Comparison of ENCODE assay signal across 18 cellular contexts in the genomic region with DNA sequence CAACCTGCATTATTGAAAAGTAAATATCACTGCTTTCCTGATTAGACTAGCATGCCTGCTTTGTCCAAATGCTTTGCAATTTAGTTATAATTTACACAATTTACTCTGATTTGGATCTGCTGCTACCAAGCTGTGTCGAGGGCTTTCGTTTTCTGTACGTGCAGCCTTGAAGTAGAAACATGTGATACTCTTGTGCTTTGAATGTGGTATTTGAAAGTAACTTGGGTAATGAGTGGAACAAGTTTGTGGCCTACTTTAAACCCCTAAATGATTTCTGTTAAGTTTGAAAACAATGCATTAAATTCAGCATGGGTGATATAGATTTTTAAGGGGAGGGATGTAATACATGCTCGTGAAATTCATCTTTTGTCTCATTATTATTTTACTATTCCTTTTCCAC.
DNase-seq lines count a peak whose midpoint lies in the region; ATAC-seq and TF ChIP-seq lines count a peak whose summit lies in the region.
"Had no signal": no experiment of that assay in that cellular context is flagged by ENCODE, and none has a peak within 500 bp of the region (broad histone marks: within the 10 kb centered on the region; RNA-seq: fewer than 3 reads in every experiment).

No MANE protein-coding gene starts in this region.

- TF ChIP-seq POLR2A in transverse colon (IDR thresholded peaks at IDR 0.05) = no peak

- no peak overlapping the region for H3K4me3 Mint-ChIP-seq in activated T-cell treated with anti-CD3 and anti-CD28 coated beads, Interleukin-2, amount 50 U/mL, for 24 hours
- H3K4me3 Mint-ChIP-seq: stimulated activated naive B cell treated with anti-CD40 and anti-IgM and Interleukin-4, amounts not matched to agents 10 μg/mL and 1 μg/mL and 100 μg/mL, for 72 hours; T-cell had no signal

- peaks cover 11% of the 10 kb centered on the region for H3K4me1 ChIP-seq in OCI-LY3 (ENCODE audit: low read length)
- H3K4me1 ChIP-seq in skeletal muscle satellite cell (ENCODE audit: control insufficient read depth, insufficient read depth, low read length) = peaks cover 4% of the 10 kb centered on the region
- H3K4me1 ChIP-seq in transverse colon = no peaks in the 10 kb centered on the region
- H3K4me1 ChIP-seq: BE2C had no signal

- no peaks in the 10 kb centered on the region for H3K27me3 ChIP-seq in OCI-LY3 (ENCODE audit: low read depth, low read length)
- H3K27me3 ChIP-seq in skeletal muscle satellite cell (ENCODE audit: control insufficient read depth, insufficient read depth, low read length) = no peaks in the 10 kb centered on the region
- H3K27me3 ChIP-seq in transverse colon = no peaks in the 10 kb centered on the region
- H3K27me3 ChIP-seq: BE2C, hepatocyte had no signal

- 0 out of 2 replicates have a peak overlapping the region, but pooled peaks have one; percentile 13 for H3K4me3 ChIP-seq in OCI-LY3 (ENCODE audit: low read length)
- peak overlapping the region; percentile 37 for H3K4me3 ChIP-seq in skeletal muscle satellite cell (ENCODE audit: low read length)
- H3K4me3 ChIP-seq in transverse colon = no peak overlapping the region
- H3K4me3 ChIP-seq: hepatocyte had no signal

- 80 to 81% methylated on average over 1 to 4 of the region's 4 CpGs for WGBS in transverse colon (ENCODE audit: low coverage in 1 of 2), 2 donors

- no peak overlapping the region for H3K27ac Mint-ChIP-seq in activated T-cell treated with anti-CD3 and anti-CD28 coated beads, Interleukin-2, amount 50 U/mL, for 24 hours
- H3K27ac Mint-ChIP-seq: stimulated activated naive B cell treated with anti-CD40 and anti-IgM and Interleukin-4, amounts not matched to agents 10 μg/mL and 1 μg/mL and 100 μg/mL, for 72 hours; T-cell had no signal

- in situ Hi-C loops in transverse colon (cut with MboI; ENCODE audit: low pct_ligation_motif_present in 1 of 4, low pct_unique_long_range_greater_than_20kb in 1 of 4, low sequenced_read_pairs in 3 of 4) = no loop called here

- no peaks in the 10 kb centered on the region for H3K79me2 ChIP-seq in OCI-LY3 (ENCODE audit: low read length)
- H3K79me2 ChIP-seq: hepatocyte had no signal

- no peaks in the 10 kb centered on the region for H3K27me3 Mint-ChIP-seq in activated T-cell treated with anti-CD3 and anti-CD28 coated beads, Interleukin-2, amount 50 U/mL, for 24 hours
- H3K27me3 Mint-ChIP-seq: stimulated activated naive B cell treated with anti-CD40 and anti-IgM and Interleukin-4, amounts not matched to agents 10 μg/mL and 1 μg/mL and 100 μg/mL, for 72 hours; T-cell had no signal

- H3K4me2 ChIP-seq in OCI-LY3 (ENCODE audit: low read length) (peak overlapping the region; percentile 45), skeletal muscle satellite cell (ENCODE audit: low read length) (peak overlapping the region; percentile 69)
- H3K4me2 ChIP-seq: hepatocyte had no signal

- no peaks in the 10 kb centered on the region for H4K20me1 ChIP-seq in OCI-LY3 (ENCODE audit: insufficient read depth, low read length)

- no peaks in the 10 kb centered on the region for H3K4me1 Mint-ChIP-seq in activated T-cell treated with anti-CD3 and anti-CD28 coated beads, Interleukin-2, amount 50 U/mL, for 24 hours (ENCODE audit: low read depth)
- H3K4me1 Mint-ChIP-seq: stimulated activated naive B cell treated with anti-CD40 and anti-IgM and Interleukin-4, amounts not matched to agents 10 μg/mL and 1 μg/mL and 100 μg/mL, for 72 hours; T-cell had no signal

- no peak for DNase-seq in transverse colon
- no peak for DNase-seq in activated T-cell treated with anti-CD3 and anti-CD28 coated beads, Interleukin-2, amount 50 U/mL, for 24 hours
- DNase-seq in cerebellar cortex (ENCODE audit: low spot score) = no peak
- DNase-seq: activated naive CD4-positive, alpha-beta T cell; BE2C; dermis blood vessel endothelial cell; DMS 273 treated with DMSO at 0.1 percent for 48 hours; left cardiac atrium; NCI-H187; RPMI8226; stimulated activated naive B cell treated with anti-CD40 and anti-IgM and Interleukin-4, amounts not matched to agents 10 μg/mL and 1 μg/mL and 100 μg/mL, for 72 hours; T-cell had no signal

- no peaks in the 10 kb centered on the region for H3K9me3 Mint-ChIP-seq in activated T-cell treated with anti-CD3 and anti-CD28 coated beads, Interleukin-2, amount 50 U/mL, for 24 hours

- ATAC-seq in GM19351 (IDR thresholded peaks at IDR 0.05; ENCODE audit: unreplicated experiment) (peak; percentile 53), HG02938 (IDR thresholded peaks at IDR 0.05; ENCODE audit: unreplicated experiment) (peak; percentile 59)
- ATAC-seq: left cardiac atrium; stimulated activated naive B cell treated with anti-CD40 and anti-IgM and Interleukin-4, amounts not matched to agents 10 μg/mL and 1 μg/mL and 100 μg/mL, for 72 hours; T-cell had no signal

- TF ChIP-seq CTCF in OCI-LY3 (IDR thresholded peaks at IDR 0.05; ENCODE audit: low read depth, low read length) = no peak
- TF ChIP-seq CTCF in transverse colon (IDR thresholded peaks at IDR 0.05) = no peak

- H3K36me3 ChIP-seq in OCI-LY3 (replicated peaks; ENCODE audit: low read depth, low read length) (no peaks in the 10 kb centered on the region), skeletal muscle satellite cell (ENCODE audit: insufficient read depth, low read length) (no peaks in the 10 kb centered on the region), transverse colon (no peaks in the 10 kb centered on the region)
- H3K36me3 ChIP-seq: BE2C had no signal

- intact Hi-C loops in transverse colon (cut with DNase I; ENCODE audit: low total_unique reads) = no loop called here

- H3K27ac ChIP-seq in OCI-LY3 (ENCODE audit: low read length) (peak overlapping the region; percentile 32), transverse colon (no peak overlapping the region)
- H3K27ac ChIP-seq: hepatocyte, VCaP had no signal

- no peaks in the 10 kb centered on the region for H3K36me3 Mint-ChIP-seq in activated T-cell treated with anti-CD3 and anti-CD28 coated beads, Interleukin-2, amount 50 U/mL, for 24 hours (ENCODE audit: low read depth)
- H3K36me3 Mint-ChIP-seq: stimulated activated naive B cell treated with anti-CD40 and anti-IgM and Interleukin-4, amounts not matched to agents 10 μg/mL and 1 μg/mL and 100 μg/mL, for 72 hours; T-cell had no signal

- H3K9me3 ChIP-seq in OCI-LY3 (ENCODE audit: insufficient read depth, low read length) (no peaks in the 10 kb centered on the region), skeletal muscle satellite cell (replicated peaks; ENCODE audit: low read length) (no peaks in the 10 kb centered on the region), transverse colon (no peaks in the 10 kb centered on the region)
- H3K9me3 ChIP-seq: BE2C had no signal

- H3K9ac ChIP-seq in OCI-LY3 (ENCODE audit: low read length) (no peak overlapping the region), skeletal muscle satellite cell (ENCODE audit: low read depth, low read length) (no peak overlapping the region)

- peak overlapping the region; percentile 62 for H2AFZ ChIP-seq in OCI-LY3 (ENCODE audit: low read depth, low read length)

- TF ChIP-seq EP300 in transverse colon (IDR thresholded peaks at IDR 0.05; ENCODE audit: low read depth) = no peak

Comparison
In these comparisons a context has a peak if more than half of its experiments do, and no peak if none do; other contexts are left out.
1. H3K4me3 ChIP-seq: peak in OCI-LY3 (single experiment) and skeletal muscle satellite cell (single experiment); none in transverse colon (0 of 4).